8 cellular contexts compared by ENCODE assay signal in genomic region chr3:192851821-192852352, GRCh38.
DNase-seq lines count a peak whose midpoint lies in the region; ATAC-seq and TF ChIP-seq lines count a peak whose summit lies in the region.

No MANE protein-coding gene starts in this region.

- peak overlapping the region; percentile 51; the same call in 1 of the 2 replicates for H3K27ac Mint-ChIP-seq in WTC11
- no peak overlapping the region for H3K27ac Mint-ChIP-seq in CD4-positive, alpha-beta T cell

- H3K9me3 Mint-ChIP-seq in WTC11 = 0 out of 2 replicates have a peak, but pooled peaks cover 7% of the 10 kb centered on the region
- H3K9me3 Mint-ChIP-seq in CD4-positive, alpha-beta T cell = no peaks in the 10 kb centered on the region

- no peaks in the 10 kb centered on the region for H3K9me3 ChIP-seq in upper lobe of left lung
- no peaks in the 10 kb centered on the region for H3K9me3 ChIP-seq in CD4-positive, alpha-beta T cell (ENCODE audit: control insufficient read depth, low read length)

- WGBS in upper lobe of left lung, 2 donors = 38% methylated on average over 5 of the region's 5 CpGs

- H3K4me1 Mint-ChIP-seq in WTC11 = peaks cover 59% of the 10 kb centered on the region
- H3K4me1 Mint-ChIP-seq in CD4-positive, alpha-beta T cell (ENCODE audit: low read depth) = no peaks in the 10 kb centered on the region

- TF ChIP-seq CTCF in AG10803 (conservative IDR thresholded peaks at IDR 0.05; ENCODE audit: low read length) (no peak), LNCaP clone FGC (IDR thresholded peaks at IDR 0.05; ENCODE audit: control insufficient read depth, extremely low read depth, insufficient read depth) (no peak), WTC11 (IDR thresholded peaks at IDR 0.05) (no peak), kidney epithelial cell (IDR thresholded peaks at IDR 0.05; ENCODE audit: insufficient read depth, low read length, poor library complexity, severe bottlenecking) (no peak), upper lobe of left lung (IDR thresholded peaks at IDR 0.05) (no peak)
- no peak for TF ChIP-seq CTCF in CD4-positive, alpha-beta T cell (IDR thresholded peaks at IDR 0.05)

- peak; percentile 20 for ATAC-seq in GM19455 (IDR thresholded peaks at IDR 0.05; ENCODE audit: unreplicated experiment)
- ATAC-seq in WTC11 = no peak
- ATAC-seq in upper lobe of left lung (ENCODE audit: low FRiP score in 2 of 2) = peak; percentile 76 to 85
- ATAC-seq in CD4-positive, alpha-beta T cell (ENCODE audit: poor library complexity) = no peak

- no peak for TF ChIP-seq POLR2A in upper lobe of left lung (IDR thresholded peaks at IDR 0.05)

- H3K4me3 ChIP-seq in AG10803 (ENCODE audit: low read length) (no peak overlapping the region), LNCaP clone FGC (ENCODE audit: low read depth, low read length) (no peak overlapping the region), kidney epithelial cell (ENCODE audit: low read depth, low read length) (no peak overlapping the region), upper lobe of left lung (no peak overlapping the region)

- intact Hi-C loops in CD4-positive, alpha-beta T cell (cut with DNase I, micrococcal nuclease) = no loop called here

- CTCF ChIA-PET in WTC11 (lab: Charles Lee) = no interaction called here
- CTCF ChIA-PET in CD4-positive, alpha-beta T cell (lab: Charles Lee) = no interaction called here

- H3K4me1 ChIP-seq in upper lobe of left lung = peaks cover 5 to 24% (median 14%) of the 10 kb centered on the region in 4 donors

- no peak overlapping the region for H3K27ac ChIP-seq in upper lobe of left lung
- H3K27ac ChIP-seq in CD4-positive, alpha-beta T cell (ENCODE audit: low read depth, low read length) = no peak overlapping the region

- no peak overlapping the region for H3K4me3 Mint-ChIP-seq in WTC11
- H3K4me3 Mint-ChIP-seq in CD4-positive, alpha-beta T cell = no peak overlapping the region

- no peaks in the 10 kb centered on the region for H3K27me3 Mint-ChIP-seq in WTC11 (ENCODE audit: low read depth)
- no peaks in the 10 kb centered on the region for H3K27me3 Mint-ChIP-seq in CD4-positive, alpha-beta T cell

- H3K27me3 ChIP-seq in kidney epithelial cell (ENCODE audit: control insufficient read depth, insufficient read depth, low read length) = no peaks in the 10 kb centered on the region
- H3K27me3 ChIP-seq in upper lobe of left lung = no peaks in the 10 kb centered on the region
- no peaks in the 10 kb centered on the region for H3K27me3 ChIP-seq in CD4-positive, alpha-beta T cell (ENCODE audit: control insufficient read depth, insufficient read depth, low read length)

- H3K36me3 Mint-ChIP-seq in WTC11 = peaks cover 12% of the 10 kb centered on the region
- H3K36me3 Mint-ChIP-seq in CD4-positive, alpha-beta T cell (ENCODE audit: low read depth) = no peaks in the 10 kb centered on the region

- POLR2A ChIA-PET in WTC11 (lab: Charles Lee) = no interaction called here
- POLR2A ChIA-PET in CD4-positive, alpha-beta T cell (lab: Charles Lee) = no interaction called here

- DNase-seq in AG10803 (ENCODE audit: low read depth) (peak; percentile 75), LNCaP clone FGC (ENCODE audit: low read depth) (peak; percentile 84), WTC11 (ENCODE audit: low spot score) (no peak), kidney epithelial cell (ENCODE audit: low read depth) (peak; percentile 88), upper lobe of left lung (peak in 1 of 2 donors; percentile 67)
- no peak for DNase-seq in CD4-positive, alpha-beta T cell
- DNase-seq in activated CD4-positive, CD25-positive, alpha-beta regulatory T cell (lab: John Stamatoyannopoulos, UW) = no peak

- H3K36me3 ChIP-seq in kidney epithelial cell (ENCODE audit: control insufficient read depth, insufficient read depth, low read length) = no peaks in the 10 kb centered on the region
- H3K36me3 ChIP-seq in upper lobe of left lung = no peaks in the 10 kb centered on the region

- no peak for TF ChIP-seq EP300 in upper lobe of left lung (IDR thresholded peaks at IDR 0.05)

TF ChIP-seq in WTC11, 78 proteins besides CTCF, POLR2A, EP300 and RAD21:
- TF ChIP-seq ZMAT4 (CRISPR knock-in tag; IDR thresholded peaks at IDR 0.05) (no peak), ZNF317 (CRISPR knock-in tag; IDR thresholded peaks at IDR 0.05; ENCODE audit: borderline replicate concordance, low read depth) (no peak), GABPB1 (CRISPR knock-in tag; IDR thresholded peaks at IDR 0.05) (no peak), FOXP1 (CRISPR knock-in tag; IDR thresholded peaks at IDR 0.05; ENCODE audit: borderline replicate concordance) (no peak), RELA (CRISPR knock-in tag; IDR thresholded peaks at IDR 0.05; ENCODE audit: borderline replicate concordance) (no peak), MLX (CRISPR knock-in tag; IDR thresholded peaks at IDR 0.05) (no peak), ATF3 (CRISPR knock-in tag; conservative IDR thresholded peaks at IDR 0.05) (no peak), NFATC4 (CRISPR knock-in tag; IDR thresholded peaks at IDR 0.05) (no peak)
- TF ChIP-seq, protein P1, sequence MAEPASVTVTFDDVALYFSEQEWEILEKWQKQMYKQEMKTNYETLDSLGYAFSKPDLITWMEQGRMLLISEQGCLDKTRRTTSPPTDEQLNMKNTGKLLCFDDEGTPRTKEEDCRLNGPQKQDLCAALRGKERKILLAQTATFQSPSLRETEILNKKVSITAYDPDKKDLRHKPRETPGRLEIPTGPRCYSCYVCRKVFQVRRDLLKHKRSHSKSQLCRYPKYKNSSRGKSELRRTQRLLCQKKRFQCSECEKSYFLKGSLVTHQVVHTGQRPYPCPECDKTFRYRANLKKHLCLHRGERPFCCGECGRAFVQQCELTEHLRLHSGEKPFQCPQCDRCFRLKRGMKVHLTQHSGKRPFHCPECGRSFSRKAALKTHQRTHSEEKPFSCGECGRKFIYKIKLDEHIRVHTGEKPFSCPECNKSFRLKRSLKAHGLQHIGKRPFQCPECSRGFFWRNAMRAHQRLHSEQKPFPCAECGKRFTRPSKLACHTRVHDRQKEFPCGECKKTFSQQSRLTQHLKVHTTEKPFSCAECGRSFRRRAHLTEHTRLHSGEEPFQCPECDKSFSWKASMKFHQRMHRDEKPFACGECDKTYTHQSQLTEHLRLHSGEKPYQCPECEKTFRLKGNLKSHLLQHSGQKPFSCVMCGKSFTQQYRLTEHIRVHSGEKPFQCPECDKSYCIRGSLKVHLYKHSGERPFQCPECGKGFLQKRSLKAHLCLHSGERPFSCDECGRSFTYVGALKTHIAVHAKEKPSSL (CRISPR knock-in tag; conservative IDR thresholded peaks at IDR 0.05) = no peak
- TF ChIP-seq, protein P2, sequence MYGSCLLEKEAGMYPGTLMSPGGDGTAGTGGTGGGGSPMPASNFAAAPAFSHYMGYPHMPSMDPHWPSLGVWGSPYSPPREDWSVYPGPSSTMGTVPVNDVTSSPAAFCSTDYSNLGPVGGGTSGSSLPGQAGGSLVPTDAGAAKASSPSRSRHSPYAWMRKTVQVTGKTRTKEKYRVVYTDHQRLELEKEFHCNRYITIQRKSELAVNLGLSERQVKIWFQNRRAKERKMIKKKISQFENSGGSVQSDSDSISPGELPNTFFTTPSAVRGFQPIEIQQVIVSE (CRISPR knock-in tag; IDR thresholded peaks at IDR 0.05; ENCODE audit: borderline replicate concordance) = no peak
TF ChIP-seq in WTC11: peak in this region for 0.

Comparison
In these comparisons a context has a peak if more than half of its experiments do, and no peak if none do; other contexts are left out.
1. DNase-seq: peak in AG10803 (single experiment), LNCaP clone FGC (single experiment) and kidney epithelial cell (single experiment); none in WTC11 (single experiment), CD4-positive, alpha-beta T cell (0 of 10) and activated CD4-positive, CD25-positive, alpha-beta regulatory T cell (0 of 4).
2. ATAC-seq: peak in GM19455 (single experiment) and upper lobe of left lung (2 of 2); none in WTC11 (single experiment) and CD4-positive, alpha-beta T cell (single experiment).